19 cellular contexts compared by ENCODE assay signal in the genomic region with DNA sequence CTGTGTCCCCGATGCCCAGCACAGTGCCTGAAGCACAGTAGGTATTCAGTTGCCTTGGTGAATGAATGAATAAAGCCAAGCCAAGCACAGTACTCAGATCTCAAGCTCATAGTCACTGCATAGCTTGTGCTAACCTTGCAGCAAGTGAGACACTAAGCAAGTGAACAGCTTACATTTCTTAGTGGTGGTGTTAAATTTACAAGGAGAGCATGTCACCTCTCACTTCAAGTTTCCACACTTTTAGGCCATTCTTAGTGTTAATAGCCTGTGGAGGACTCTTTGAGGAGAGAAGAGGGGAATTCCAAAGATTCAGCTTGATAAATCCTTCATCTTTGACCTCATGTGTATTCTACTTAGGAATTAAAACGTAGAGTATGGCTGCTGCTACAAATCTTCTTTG.
DNase-seq lines count a peak whose midpoint lies in the region; ATAC-seq and TF ChIP-seq lines count a peak whose summit lies in the region.
"Had no signal": no experiment of that assay in that cellular context is flagged by ENCODE, and none has a peak within 500 bp of the region (broad histone marks: within the 10 kb centered on the region; RNA-seq: fewer than 3 reads in every experiment).

No MANE protein-coding gene starts in this region.

- intact Hi-C loops in activated B cell treated with CpG ODN at 0.5 μM for 24 hours (cut with micrococcal nuclease) (loop anchor here (2.0 kb wide), 1 partner anchor 16 kb away; no protein-coding TSS in a partner anchor), upper lobe of right lung (cut with DNase I) (no loop called here)

- H3K79me1 ChIP-seq in mesenchymal stem cell (replicated peaks; ENCODE audit: low read length, poor library complexity, severe bottlenecking), result peaks cover 9% of the 10 kb centered on the region

- H2BK12ac ChIP-seq in mesenchymal stem cell (ENCODE audit: low read length in 2 of 2), result no peak overlapping the region

- no peak overlapping the region for H4K91ac ChIP-seq in mesenchymal stem cell (ENCODE audit: low read length)

- no peak overlapping the region for H3K18ac ChIP-seq in mesenchymal stem cell (ENCODE audit: low read depth in 1 of 2, low read length in 2 of 2)

- H2AK5ac ChIP-seq in mesenchymal stem cell (ENCODE audit: low read length, severe bottlenecking), result no peak overlapping the region

- peaks cover 67% of the 10 kb centered on the region for H3K36me3 Mint-ChIP-seq in activated B cell treated with CpG ODN at 0.5 μM for 24 hours (ENCODE audit: low read depth)

- no peaks in the 10 kb centered on the region for H3K9me3 Mint-ChIP-seq in activated B cell treated with CpG ODN at 0.5 μM for 24 hours
- H3K9me3 Mint-ChIP-seq: central memory CD8-positive, alpha-beta T cell had no signal

- no peak overlapping the region for H4K8ac ChIP-seq in mesenchymal stem cell (ENCODE audit: low read length)

- peak overlapping the region; percentile 72 for H3K27ac Mint-ChIP-seq in activated B cell treated with CpG ODN at 0.5 μM for 24 hours

- H3K23ac ChIP-seq in mesenchymal stem cell (ENCODE audit: low read length in 2 of 2), result no peak overlapping the region

- no peak overlapping the region for H3K4me2 ChIP-seq in mesenchymal stem cell (ENCODE audit: low read length, poor library complexity, severe bottlenecking)
- H3K4me2 ChIP-seq: BLaER1 treated with 17β-estradiol and CSF1 and Interleukin-3, amounts not matched to agents 10 nM and 100 nM had no signal

- H3K4me1 Mint-ChIP-seq in activated B cell treated with CpG ODN at 0.5 μM for 24 hours, result peaks cover 95% of the 10 kb centered on the region
- H3K4me1 Mint-ChIP-seq: central memory CD8-positive, alpha-beta T cell had no signal

- no peaks in the 10 kb centered on the region for H3K9me3 ChIP-seq in HUES64 (ENCODE audit: insufficient read depth, low read depth, low read length)
- no peaks in the 10 kb centered on the region for H3K9me3 ChIP-seq in mesenchymal stem cell (ENCODE audit: control insufficient read depth, low read length)
- H3K9me3 ChIP-seq in upper lobe of right lung, result no peaks in the 10 kb centered on the region
- H3K9me3 ChIP-seq: adrenal gland; BLaER1 treated with 17β-estradiol and CSF1 and Interleukin-3, amounts not matched to agents 10 nM and 100 nM; HAP-1; mucosa of descending colon; right lobe of liver had no signal

- H3K4me3 ChIP-seq in HUES64 (ENCODE audit: low read length), result no peak overlapping the region
- H3K4me3 ChIP-seq in mesenchymal stem cell (ENCODE audit: insufficient read depth in 1 of 2, low read depth in 1 of 2, low read length in 2 of 2), result no peak overlapping the region
- no peak overlapping the region for H3K4me3 ChIP-seq in upper lobe of right lung
- H3K4me3 ChIP-seq: adrenal gland; BLaER1 treated with 17β-estradiol and CSF1 and Interleukin-3, amounts not matched to agents 10 nM and 100 nM; HAP-1; mucosa of descending colon; right lobe of liver had no signal

- no peak overlapping the region for H2BK120ac ChIP-seq in mesenchymal stem cell (ENCODE audit: low read depth, low read length)

- POLR2A ChIA-PET in activated B cell treated with CpG ODN at 0.5 μM for 24 hours (lab: Charles Lee), result interaction anchor here (2.6 kb wide), 1 partner anchor 7 kb away, joined by 15 read pairs; no protein-coding TSS in a partner anchor

- DNase-seq in activated B cell treated with CpG ODN at 0.5 μM for 24 hours (no peak), mesenchymal stem cell (peak; percentile 58), upper lobe of right lung (no peak), KBM-7 (no peak)
- DNase-seq: adrenal gland; DMS153; effector memory CD4-positive, alpha-beta T cell; kidney glomerular epithelial cell; mucosa of descending colon; NCI-H1436; nucleus accumbens; right lobe of liver had no signal

- no peak overlapping the region for H3K14ac ChIP-seq in mesenchymal stem cell (ENCODE audit: low read length in 2 of 2)

- ATAC-seq in activated B cell treated with CpG ODN at 0.5 μM for 24 hours (ENCODE audit: low read depth), result no peak
- ATAC-seq in upper lobe of right lung, result peak; percentile 67
- ATAC-seq in GM19351 (IDR thresholded peaks at IDR 0.05; ENCODE audit: unreplicated experiment), result no peak
- no peak for ATAC-seq in GM18511 (IDR thresholded peaks at IDR 0.05; ENCODE audit: unreplicated experiment)
- ATAC-seq: mucosa of descending colon, right lobe of liver had no signal

- TF ChIP-seq CTCF in activated B cell treated with CpG ODN at 0.5 μM for 24 hours (IDR thresholded peaks at IDR 0.05), result no peak
- TF ChIP-seq CTCF in upper lobe of right lung (IDR thresholded peaks at IDR 0.05), result no peak

- H3K4me1 ChIP-seq in HUES64 (ENCODE audit: insufficient read depth, low read length) (peaks cover 69% of the 10 kb centered on the region), mesenchymal stem cell (ENCODE audit: control insufficient read depth, insufficient read depth, low read depth, low read length) (peaks cover 9% of the 10 kb centered on the region), upper lobe of right lung (peaks cover 33% of the 10 kb centered on the region)
- H3K4me1 ChIP-seq: HAP-1, right lobe of liver had no signal

- WGBS in HUES64, result 82% methylated on average over 2 of the region's 2 CpGs
- 100% methylated on average over 1 of the region's 2 CpGs for WGBS in mesenchymal stem cell

- H2BK5ac ChIP-seq in mesenchymal stem cell (ENCODE audit: low read depth, low read length, poor library complexity, severe bottlenecking), result no peak overlapping the region

- H3K27me3 ChIP-seq in HUES64 (ENCODE audit: insufficient read depth, low read length) (no peaks in the 10 kb centered on the region), mesenchymal stem cell (ENCODE audit: control insufficient read depth in 1 of 2, insufficient read depth in 1 of 2, low read length in 2 of 2) (no peaks in the 10 kb centered on the region), upper lobe of right lung (no peaks in the 10 kb centered on the region)
- H3K27me3 ChIP-seq: adrenal gland, right lobe of liver had no signal

- H3K36me3 ChIP-seq in HUES64 (ENCODE audit: insufficient read depth, low read length) (no peaks in the 10 kb centered on the region), mesenchymal stem cell (ENCODE audit: control insufficient read depth in 1 of 2, insufficient read depth in 2 of 2, low read depth in 1 of 2, low read length in 2 of 2) (peaks cover 8 to 44% of the 10 kb centered on the region in 2 experiments), upper lobe of right lung (no peaks in the 10 kb centered on the region)
- H3K36me3 ChIP-seq: adrenal gland; BLaER1 treated with 17β-estradiol and CSF1 and Interleukin-3, amounts not matched to agents 10 nM and 100 nM; HAP-1 had no signal

- H3K9ac ChIP-seq in HUES64 (ENCODE audit: low read depth, low read length) (no peak overlapping the region), mesenchymal stem cell (ENCODE audit: low read length) (no peak overlapping the region)
- H3K9ac ChIP-seq: BLaER1 treated with 17β-estradiol and CSF1 and Interleukin-3, amounts not matched to agents 10 nM and 100 nM had no signal

- H2BK15ac ChIP-seq in mesenchymal stem cell (ENCODE audit: low read depth, poor library complexity, severe bottlenecking), result no peak overlapping the region

- H2AFZ ChIP-seq in mesenchymal stem cell (ENCODE audit: low read depth, low read length), result no peak overlapping the region

- no peaks in the 10 kb centered on the region for H3K27me3 Mint-ChIP-seq in activated B cell treated with CpG ODN at 0.5 μM for 24 hours
- H3K27me3 Mint-ChIP-seq: central memory CD8-positive, alpha-beta T cell had no signal

- in situ Hi-C loops in KBM-7 (cut with MboI; ENCODE audit: low pct_unique_long_range_greater_than_20kb, low sequenced_read_pairs), result no loop called here

- H3K4me3 Mint-ChIP-seq in activated B cell treated with CpG ODN at 0.5 μM for 24 hours, result no peak overlapping the region
- H3K4me3 Mint-ChIP-seq: central memory CD8-positive, alpha-beta T cell had no signal

- H3K4ac ChIP-seq in mesenchymal stem cell (ENCODE audit: low read depth in 1 of 2, low read length in 2 of 2), result peak overlapping the region in 1 of 2 experiments; percentile 35

- CTCF ChIA-PET in activated B cell treated with CpG ODN at 0.5 μM for 24 hours (lab: Charles Lee), result interaction anchor here (0.8 to 1.2 kb wide), 2 partner anchors 39 to 49 kb away, joined by 3 to 5 read pairs; no protein-coding TSS in a partner anchor

- peak overlapping the region; percentile 14; the same call in 1 of the 2 replicates for H3K27ac ChIP-seq in HUES64 (ENCODE audit: low read depth, low read length)
- no peak overlapping the region for H3K27ac ChIP-seq in mesenchymal stem cell (ENCODE audit: low read length, poor library complexity, severe bottlenecking)
- H3K27ac ChIP-seq in upper lobe of right lung, result no peak overlapping the region
- H3K27ac ChIP-seq: adrenal gland; BLaER1 treated with 17β-estradiol and CSF1 and Interleukin-3, amounts not matched to agents 10 nM and 100 nM; right lobe of liver; VCaP had no signal
